In the genomic region with DNA sequence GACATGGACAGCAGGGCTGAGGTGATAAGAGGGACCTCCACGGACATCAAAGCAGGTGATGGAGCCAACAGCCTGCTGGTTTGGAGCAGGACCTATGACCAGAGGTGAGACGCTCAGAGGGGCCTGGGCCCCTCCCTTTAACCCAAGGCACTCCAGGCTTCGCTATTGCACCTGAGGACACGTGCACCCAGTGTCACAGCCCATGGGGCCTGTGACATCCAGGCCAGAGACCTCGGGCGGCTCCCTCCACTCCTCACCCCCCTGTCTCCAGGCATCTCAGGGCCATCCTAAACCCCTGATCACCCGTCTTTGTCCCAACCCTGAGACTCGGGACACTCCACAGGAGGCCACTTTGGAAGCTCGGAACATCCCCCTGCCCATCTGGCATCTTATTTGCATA, we compare ENCODE assay signal across 23 cellular contexts. TPM values are rescaled to one million over a fixed set of nuclear protein-coding genes. Genes with fewer than 3 reads are reported as not detected.
A peak's percentile ranks its signal among the peaks of the same experiment; 100 is the strongest.
DNase-seq lines count a peak whose midpoint lies in the region; ATAC-seq and TF ChIP-seq lines count a peak whose summit lies in the region.
"Had no signal": no experiment of that assay in that cellular context is flagged by ENCODE, and none has a peak within 500 bp of the region (broad histone marks: within the 10 kb centered on the region; RNA-seq: fewer than 3 reads in every experiment).

No MANE protein-coding gene starts in this region.

- H3K27ac ChIP-seq in neural progenitor cell = no peak overlapping the region
- H3K27ac ChIP-seq: 22Rv1, heart left ventricle, left ventricle myocardium inferior had no signal

- H3K4me3 ChIP-seq in H7 (ENCODE audit: insufficient read depth, low read depth, low read length) (no peak overlapping the region), neural progenitor cell (no peak overlapping the region)
- H3K4me3 ChIP-seq: heart left ventricle, left ventricle myocardium inferior had no signal

- H3K9me3 Mint-ChIP-seq in central memory CD8-positive, alpha-beta T cell = no peaks in the 10 kb centered on the region
- no peaks in the 10 kb centered on the region for H3K9me3 Mint-ChIP-seq in neural progenitor cell

- DNase-seq in activated CD4-positive, alpha-beta T cell treated with anti-CD3 and anti-CD28 coated beads for 1 hour = peak; percentile 19
- no peak for DNase-seq in activated CD4-positive, alpha-beta T cell treated with anti-CD3 and anti-CD28 coated beads, Interleukin-2, amount 50 U/mL, for 48 hours
- DNase-seq in H7 (peak; percentile 20), neural progenitor cell (ENCODE audit: low spot score) (no peak), NCI-H226 (no peak)
- no peak for DNase-seq in central memory CD8-positive, alpha-beta T cell (ENCODE audit: low spot score in 2 of 2)
- no peak for DNase-seq in stimulated activated naive CD4-positive, alpha-beta T cell (lab: John Stamatoyannopoulos, UW)
- DNase-seq: activated CD4-positive, CD25-positive, alpha-beta regulatory T cell treated with anti-CD3 and anti-CD28 coated beads, Interleukin-2, amount 50 U/mL, for 72 hours; activated effector memory CD4-positive, alpha-beta T cell treated with Interleukin-2 at 50 U/mL for 16 hours; Caco-2; central memory CD4-positive, alpha-beta T cell; DND-41; HCEC 1CT; heart left ventricle; Karpas-422; left ventricle myocardium inferior; NCI-H1694 treated with DMSO at 0.1 percent for 48 hours; PC-3; SIG-M5; stimulated activated CD4-positive, alpha-beta T cell treated with anti-CD3 and anti-CD28 coated beads, Interleukin-1b, Interleukin-23, amount 100 ng/mL, for 48 hours had no signal

- no peaks in the 10 kb centered on the region for H3K27me3 Mint-ChIP-seq in central memory CD8-positive, alpha-beta T cell
- peaks cover 7% of the 10 kb centered on the region for H3K27me3 Mint-ChIP-seq in neural progenitor cell (ENCODE audit: insufficient read depth, low read depth)

- H3K4me3 Mint-ChIP-seq in central memory CD8-positive, alpha-beta T cell = peak overlapping the region; percentile 48
- H3K4me3 Mint-ChIP-seq in neural progenitor cell = peak overlapping the region; percentile 67

- no peak overlapping the region for H3K9ac ChIP-seq in neural progenitor cell

- peak overlapping the region; percentile 97 for H3K27ac Mint-ChIP-seq in central memory CD8-positive, alpha-beta T cell (ENCODE audit: low read depth)
- peak overlapping the region; percentile 72 for H3K27ac Mint-ChIP-seq in neural progenitor cell

- peaks cover 4% of the 10 kb centered on the region for H3F3A ChIP-seq in neural progenitor cell (ENCODE audit: low read depth)

- H3K4me1 Mint-ChIP-seq in central memory CD8-positive, alpha-beta T cell = peaks cover 36% of the 10 kb centered on the region
- H3K4me1 Mint-ChIP-seq in neural progenitor cell = peaks cover 17% of the 10 kb centered on the region

- no peaks in the 10 kb centered on the region for H4K20me1 ChIP-seq in neural progenitor cell (ENCODE audit: low read depth)

- TF ChIP-seq CTCF in neural progenitor cell (IDR thresholded peaks at IDR 0.05) = no peak

- H2AFZ ChIP-seq in neural progenitor cell (replicated peaks) = no peak overlapping the region

- ATAC-seq in central memory CD8-positive, alpha-beta T cell (replicated peaks; ENCODE audit: extremely low read depth, poor library complexity, severe bottlenecking) = no peak
- ATAC-seq in GM21619 (IDR thresholded peaks at IDR 0.05; ENCODE audit: unreplicated experiment) = no peak
- ATAC-seq: PC-3 had no signal

- no peaks in the 10 kb centered on the region for H3K79me2 ChIP-seq in neural progenitor cell (ENCODE audit: low read depth)

- no peaks in the 10 kb centered on the region for H3K27me3 ChIP-seq in H7 (ENCODE audit: control insufficient read depth, insufficient read depth, low read length)
- no peaks in the 10 kb centered on the region for H3K27me3 ChIP-seq in neural progenitor cell
- H3K27me3 ChIP-seq: heart left ventricle, neutrophil had no signal

- H3K36me3 ChIP-seq in H7 (replicated peaks; ENCODE audit: control insufficient read depth, insufficient read depth, low read length) = peaks cover 1% of the 10 kb centered on the region; the same call in 1 of the 2 replicates
- H3K36me3 ChIP-seq in neural progenitor cell = no peaks in the 10 kb centered on the region

- H3K4me2 ChIP-seq in neural progenitor cell = no peak overlapping the region

- peaks cover 5% of the 10 kb centered on the region for H3K4me1 ChIP-seq in neural progenitor cell
- H3K4me1 ChIP-seq: Caco-2, heart left ventricle, left ventricle myocardium inferior had no signal

- H3K9me3 ChIP-seq in neural progenitor cell (ENCODE audit: low read depth) = no peaks in the 10 kb centered on the region
- H3K9me3 ChIP-seq: Caco-2, heart left ventricle, left ventricle myocardium inferior had no signal

- H3K36me3 Mint-ChIP-seq in central memory CD8-positive, alpha-beta T cell (ENCODE audit: insufficient read depth) = peaks cover 99% of the 10 kb centered on the region
- H3K36me3 Mint-ChIP-seq in neural progenitor cell = no peaks in the 10 kb centered on the region

RNA-seq across cellular contexts. Expression of gene ADGRE5, which starts 12.9 kb away (rescaled TPM):
- total RNA-seq in H7 (2014; rRNA removed; shearing (Covaris generic)) = 5.9 and 6.1 TPM in 2 replicates
- total RNA-seq in neural progenitor cell (ENCODE audit: low replicate concordance) = 1.1 and 1.5 TPM in 2 replicates

RNA-seq across cellular contexts. Expression of gene DDX39A, which starts 25.0 kb away (rescaled TPM):
- 94.6 and 131 TPM in 2 replicates for total RNA-seq in H7 (2014; rRNA removed; shearing (Covaris generic))
- 38.6 and 92.0 TPM in 2 replicates for total RNA-seq in neural progenitor cell (ENCODE audit: low replicate concordance)

RNA-seq across cellular contexts. Expression of gene PKN1, which starts 38.9 kb away (rescaled TPM):
- 108 and 127 TPM in 2 replicates for total RNA-seq in H7 (2014; rRNA removed; shearing (Covaris generic))
- total RNA-seq in neural progenitor cell (ENCODE audit: low replicate concordance) = 29.0 and 98.6 TPM in 2 replicates

Comparison
In these comparisons a context has a peak if more than half of its experiments do, and no peak if none do; other contexts are left out.
1. DNase-seq: peak in activated CD4-positive, alpha-beta T cell treated with anti-CD3 and anti-CD28 coated beads for 1 hour (single experiment) and H7 (single experiment); none in activated CD4-positive, alpha-beta T cell treated with anti-CD3 and anti-CD28 coated beads, Interleukin-2, amount 50 U/mL, for 48 hours (0 of 2), central memory CD8-positive, alpha-beta T cell (0 of 2), neural progenitor cell (single experiment), NCI-H226 (single experiment) and stimulated activated naive CD4-positive, alpha-beta T cell (0 of 6).